23 cellular contexts compared by ENCODE assay signal in the genomic region with DNA sequence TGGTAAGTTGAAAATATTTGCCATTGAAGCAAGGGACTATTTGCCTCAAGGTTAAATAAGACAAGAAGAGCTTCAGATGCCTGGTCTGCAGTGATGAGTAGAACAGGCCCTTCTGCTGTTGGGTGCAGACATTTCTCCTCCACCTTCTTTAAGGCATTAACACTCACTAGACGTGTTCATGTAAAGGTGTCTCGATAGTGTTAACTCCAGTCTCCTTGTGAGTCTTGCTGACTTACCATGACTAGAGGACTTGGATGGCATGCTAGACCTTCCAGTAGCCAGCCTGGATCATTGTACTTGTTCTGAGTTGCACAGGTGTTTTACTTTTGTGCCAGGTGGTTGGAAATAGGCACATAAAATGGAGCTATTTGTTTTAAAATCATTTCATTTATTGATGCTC. TPM values are rescaled to one million over a fixed set of nuclear protein-coding genes. Genes with fewer than 3 reads are reported as not detected.
DNase-seq lines count a peak whose midpoint lies in the region; ATAC-seq, FAIRE-seq and TF ChIP-seq lines count a peak whose summit lies in the region.
"Had no signal": no experiment of that assay in that cellular context is flagged by ENCODE, and none has a peak within 500 bp of the region (broad histone marks: within the 10 kb centered on the region; RNA-seq: fewer than 3 reads in every experiment).

No MANE protein-coding gene starts in this region.

- no peak for FAIRE-seq in astrocyte (lab: Jason Lieb, UNC)
- FAIRE-seq: G401.6 had no signal

- H3K4me1 ChIP-seq in breast epithelium (no peaks in the 10 kb centered on the region), astrocyte (ENCODE audit: insufficient read depth, low read length) (no peaks in the 10 kb centered on the region), esophagus muscularis mucosa (no peaks in the 10 kb centered on the region)
- H3K4me1 ChIP-seq: BLaER1 treated with 17β-estradiol and CSF1 and Interleukin-3, amounts not matched to agents 10 nM and 100 nM; colonic mucosa; right atrium auricular region had no signal

- H4K20me1 ChIP-seq in astrocyte (ENCODE audit: insufficient read depth, low read length) = no peaks in the 10 kb centered on the region
- H4K20me1 ChIP-seq: BLaER1 treated with 17β-estradiol and CSF1 and Interleukin-3, amounts not matched to agents 10 nM and 100 nM had no signal

- H3K4me3 Mint-ChIP-seq in MCF 10A (ENCODE audit: unreplicated experiment) (no peak overlapping the region), astrocyte (ENCODE audit: unreplicated experiment) (no peak overlapping the region)
- H3K4me3 Mint-ChIP-seq: activated CD8-positive, alpha-beta memory T cell treated with anti-CD3 and anti-CD28 coated beads, Interleukin-2, amount 10 ng/mL, durations not matched to agents 7 days and 5 days; activated naive CD8-positive, alpha-beta T cell treated with anti-CD3 and anti-CD28 coated beads for 36 hours; HFFc6 had no signal

- intact Hi-C loops in MCF 10A (cut with micrococcal nuclease) (no loop called here), breast epithelium (cut with DNase I; ENCODE audit: low total_unique reads) (no loop called here), esophagus muscularis mucosa (cut with DNase I) (no loop called here)

- H3K9me3 Mint-ChIP-seq in MCF 10A (ENCODE audit: unreplicated experiment) (no peaks in the 10 kb centered on the region), astrocyte (ENCODE audit: unreplicated experiment) (no peaks in the 10 kb centered on the region)
- H3K9me3 Mint-ChIP-seq: activated naive CD8-positive, alpha-beta T cell treated with anti-CD3 and anti-CD28 coated beads for 36 hours; activated T-helper 2 cell treated with anti-CD3 and anti-CD28 coated beads, Interferon-gamma antibody, Interleukin-2, Interleukin-4, amounts not matched to agents 10 μg/mL and 5 μg/mL and 100 μg/mL, durations not matched to agents 14 hours and 24 hours and 36 hours; HFFc6 had no signal

- H3K4me1 Mint-ChIP-seq in MCF 10A (ENCODE audit: insufficient read depth, unreplicated experiment) (peaks cover 15% of the 10 kb centered on the region), astrocyte (ENCODE audit: low read depth, unreplicated experiment) (peaks cover 2% of the 10 kb centered on the region)
- H3K4me1 Mint-ChIP-seq: activated CD8-positive, alpha-beta memory T cell treated with anti-CD3 and anti-CD28 coated beads, Interleukin-2, amount 10 ng/mL, durations not matched to agents 7 days and 5 days; activated naive CD8-positive, alpha-beta T cell treated with anti-CD3 and anti-CD28 coated beads for 36 hours had no signal

- no peak for TF ChIP-seq EP300 in esophagus muscularis mucosa (IDR thresholded peaks at IDR 0.05)

- H2AFZ ChIP-seq in astrocyte (ENCODE audit: low read depth, low read length) = no peak overlapping the region

- WGBS in esophagus muscularis mucosa = 73% methylated on average over 2 of the region's 2 CpGs

- no peaks in the 10 kb centered on the region for H3K27me3 ChIP-seq in breast epithelium
- H3K27me3 ChIP-seq in astrocyte (ENCODE audit: insufficient read depth, low read length) = no peaks in the 10 kb centered on the region
- H3K27me3 ChIP-seq in esophagus muscularis mucosa = no peaks in the 10 kb centered on the region
- H3K27me3 ChIP-seq: BLaER1 treated with 17β-estradiol and CSF1 and Interleukin-3, amounts not matched to agents 10 nM and 100 nM; colonic mucosa; right atrium auricular region had no signal

- no peak for TF ChIP-seq CTCF in MCF 10A (IDR thresholded peaks at IDR 0.05; ENCODE audit: unreplicated experiment)
- no peak for TF ChIP-seq CTCF in breast epithelium (IDR thresholded peaks at IDR 0.05)
- no peak for TF ChIP-seq CTCF in astrocyte (IDR thresholded peaks at IDR 0.05; ENCODE audit: insufficient read depth, low read depth, low read length)
- TF ChIP-seq CTCF in esophagus muscularis mucosa (IDR thresholded peaks at IDR 0.05) = no peak

- no peak for ATAC-seq in HG02678 (IDR thresholded peaks at IDR 0.05; ENCODE audit: unreplicated experiment)
- ATAC-seq in HG03108 (IDR thresholded peaks at IDR 0.05; ENCODE audit: unreplicated experiment) = no peak
- ATAC-seq: activated CD8-positive, alpha-beta memory T cell treated with anti-CD3 and anti-CD28 coated beads, Interleukin-2, amount 10 ng/mL, durations not matched to agents 7 days and 5 days had no signal

- CTCF ChIA-PET in MCF 10A (lab: Yijun Ruan, JAX) = interaction anchor here (1.1 kb wide), 1 partner anchor 205 kb away, joined by 3 read pairs; no protein-coding TSS in a partner anchor

- no peaks in the 10 kb centered on the region for H3K27me3 Mint-ChIP-seq in MCF 10A (ENCODE audit: insufficient read depth, unreplicated experiment)
- no peaks in the 10 kb centered on the region for H3K27me3 Mint-ChIP-seq in astrocyte (ENCODE audit: low read depth, unreplicated experiment)
- H3K27me3 Mint-ChIP-seq: activated CD8-positive, alpha-beta memory T cell treated with anti-CD3 and anti-CD28 coated beads, Interleukin-2, amount 10 ng/mL, durations not matched to agents 7 days and 5 days; activated naive CD8-positive, alpha-beta T cell treated with anti-CD3 and anti-CD28 coated beads for 36 hours had no signal

- H3K9me3 ChIP-seq in breast epithelium = no peaks in the 10 kb centered on the region
- H3K9me3 ChIP-seq in astrocyte (ENCODE audit: insufficient read depth, low read depth, low read length) = no peaks in the 10 kb centered on the region
- no peaks in the 10 kb centered on the region for H3K9me3 ChIP-seq in esophagus muscularis mucosa
- H3K9me3 ChIP-seq: BLaER1 treated with 17β-estradiol and CSF1 and Interleukin-3, amounts not matched to agents 10 nM and 100 nM; colonic mucosa; right atrium auricular region had no signal

- no peak overlapping the region for H3K9ac ChIP-seq in astrocyte (ENCODE audit: low read length)
- H3K9ac ChIP-seq: BLaER1 treated with 17β-estradiol and CSF1 and Interleukin-3, amounts not matched to agents 10 nM and 100 nM had no signal

- no peak overlapping the region for H3K27ac Mint-ChIP-seq in MCF 10A (ENCODE audit: low read depth, unreplicated experiment)
- H3K27ac Mint-ChIP-seq in astrocyte (ENCODE audit: unreplicated experiment) = no peak overlapping the region
- H3K27ac Mint-ChIP-seq: activated CD8-positive, alpha-beta memory T cell treated with anti-CD3 and anti-CD28 coated beads, Interleukin-2, amount 10 ng/mL, durations not matched to agents 7 days and 5 days; activated naive CD8-positive, alpha-beta T cell treated with anti-CD3 and anti-CD28 coated beads for 36 hours; activated T-helper 2 cell treated with anti-CD3 and anti-CD28 coated beads, Interferon-gamma antibody, Interleukin-2, Interleukin-4, amounts not matched to agents 10 μg/mL and 5 μg/mL and 100 μg/mL, durations not matched to agents 14 hours and 24 hours and 36 hours; HFFc6 had no signal

- H3K27ac ChIP-seq in breast epithelium = no peak overlapping the region
- no peak overlapping the region for H3K27ac ChIP-seq in astrocyte (ENCODE audit: low read depth, low read length)
- no peak overlapping the region for H3K27ac ChIP-seq in esophagus muscularis mucosa (replicated peaks in 1 of 4)
- H3K27ac ChIP-seq: BLaER1 treated with 17β-estradiol and CSF1 and Interleukin-3, amounts not matched to agents 10 nM and 100 nM; colonic mucosa; right atrium auricular region had no signal

- no peaks in the 10 kb centered on the region for H3K36me3 Mint-ChIP-seq in MCF 10A (ENCODE audit: insufficient read depth, unreplicated experiment)
- no peaks in the 10 kb centered on the region for H3K36me3 Mint-ChIP-seq in astrocyte (ENCODE audit: low read depth, unreplicated experiment)
- H3K36me3 Mint-ChIP-seq: activated CD8-positive, alpha-beta memory T cell treated with anti-CD3 and anti-CD28 coated beads, Interleukin-2, amount 10 ng/mL, durations not matched to agents 7 days and 5 days; activated naive CD8-positive, alpha-beta T cell treated with anti-CD3 and anti-CD28 coated beads for 36 hours had no signal

- no TSS peak for BruUV-seq in MCF 10A (replicated peaks; lab: Mats Ljungman, UMichigan)

- TF ChIP-seq POLR2A in breast epithelium (IDR thresholded peaks at IDR 0.05) = no peak
- TF ChIP-seq POLR2A in esophagus muscularis mucosa (IDR thresholded peaks at IDR 0.05; ENCODE audit: low read depth) = no peak

- no peaks in the 10 kb centered on the region for H3K79me2 ChIP-seq in astrocyte (ENCODE audit: insufficient read depth, low read length)

- H3K4me3 ChIP-seq in breast epithelium (no peak overlapping the region), astrocyte (ENCODE audit: insufficient read depth, low read depth, low read length) (no peak overlapping the region), esophagus muscularis mucosa (no peak overlapping the region)
- H3K4me3 ChIP-seq: BLaER1 treated with 17β-estradiol and CSF1 and Interleukin-3, amounts not matched to agents 10 nM and 100 nM; colonic mucosa; right atrium auricular region had no signal

- H3K36me3 ChIP-seq in breast epithelium = no peaks in the 10 kb centered on the region
- H3K36me3 ChIP-seq in astrocyte (ENCODE audit: insufficient read depth, low read length) = no peaks in the 10 kb centered on the region
- no peaks in the 10 kb centered on the region for H3K36me3 ChIP-seq in esophagus muscularis mucosa
- H3K36me3 ChIP-seq: BLaER1 treated with 17β-estradiol and CSF1 and Interleukin-3, amounts not matched to agents 10 nM and 100 nM; colonic mucosa; right atrium auricular region had no signal

- no peak overlapping the region for H3K4me2 ChIP-seq in astrocyte (ENCODE audit: low read length)
- H3K4me2 ChIP-seq: BLaER1 treated with 17β-estradiol and CSF1 and Interleukin-3, amounts not matched to agents 10 nM and 100 nM had no signal

- POLR2A ChIA-PET in MCF 10A (lab: Yijun Ruan, JAX) = interaction anchor here (0.6 kb wide), 1 partner anchor 1995 kb away, joined by 3 read pairs; no protein-coding TSS in a partner anchor

- peak; percentile 63 for DNase-seq in MCF 10A (ENCODE audit: unreplicated experiment)
- DNase-seq in breast epithelium (ENCODE audit: low spot score in 2 of 2) = no peak
- DNase-seq in astrocyte (ENCODE audit: low read depth) = peak; percentile 6
- DNase-seq in kidney tubule cell (ENCODE audit: low spot score) = peak; percentile 44
- no peak for DNase-seq in EL
- no peak for DNase-seq in esophagus muscularis mucosa (ENCODE audit: extremely low spot score)
- DNase-seq: ACHN; activated CD4-positive, alpha-beta T cell treated with anti-CD3 and anti-CD28 coated beads for 48 hours; activated CD8-positive, alpha-beta memory T cell treated with anti-CD3 and anti-CD28 coated beads, Interleukin-2, amount 10 ng/mL, durations not matched to agents 7 days and 5 days; activated naive CD8-positive, alpha-beta T cell treated with anti-CD3 and anti-CD28 coated beads for 36 hours; colonic mucosa; HFFc6; islet precursor cell; NCI-H2029; NCI-H446; Right ventricle myocardium superior; stimulated activated CD4-positive, alpha-beta T cell treated with anti-CD3 and anti-CD28 coated beads, Interleukin-12 subunit alpha, Interleukin-12 subunit beta, amount 100 ng/mL, for 4 hours had no signal

RNA-seq across cellular contexts. Expression of gene AKR1C3, which starts 15.4 kb away (rescaled TPM):
- total RNA-seq in MCF 10A (2022) (22.0 and 22.9 TPM in 2 replicates), breast epithelium (100 to 1,000 TPM in 1 of 3 donors, 10 to 100 TPM in 2; 37.6 to 110 (median 70.8) TPM), astrocyte (0.43 and 1.0 TPM in 2 replicates), esophagus muscularis mucosa (10 to 100 TPM; 12.1 to 29.7 (median 19.3) TPM)

Comparison
In these comparisons a context has a peak if more than half of its experiments do, and no peak if none do; other contexts are left out.
1. DNase-seq: peak in MCF 10A (single experiment), astrocyte (single experiment) and kidney tubule cell (single experiment); none in breast epithelium (0 of 2), EL (single experiment) and esophagus muscularis mucosa (single experiment).